ENCODE assay signal across 1 cellular context in the genomic region with DNA sequence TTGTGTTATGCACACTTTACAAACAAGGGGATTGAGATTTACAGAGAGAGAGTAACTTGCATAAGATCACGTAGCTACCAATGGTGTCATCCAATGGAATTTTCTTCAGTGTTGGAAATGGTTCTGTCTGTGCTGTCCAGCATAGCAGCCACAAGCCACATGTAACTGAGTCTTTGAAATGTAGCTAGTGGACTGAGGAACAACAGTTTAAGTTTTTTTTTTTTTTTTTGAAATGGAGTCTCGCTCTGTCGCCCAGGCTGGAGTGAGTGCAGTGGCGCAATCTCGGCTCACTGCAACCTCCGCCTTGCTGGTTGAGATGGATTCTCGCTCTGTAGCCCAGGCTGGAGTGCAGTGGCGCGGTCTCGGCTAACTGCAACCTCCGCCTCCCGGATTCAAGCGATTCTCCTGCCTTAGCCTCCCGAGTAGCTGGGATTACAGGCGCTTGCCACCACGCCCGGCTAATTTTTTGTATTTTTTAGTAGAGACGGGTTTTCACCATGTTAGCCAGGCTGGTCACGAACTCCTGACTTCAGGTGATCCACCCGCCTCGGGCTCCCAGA.
TF ChIP-seq lines count a peak whose summit lies in the region.

No MANE protein-coding gene starts in this region.

TF ChIP-seq in HepG2, 621 proteins besides CTCF, POLR2A, EP300 and RAD21 (continued from another document):
- TF ChIP-seq MED1 (CRISPR knock-in tag; IDR thresholded peaks at IDR 0.05) = peak; percentile 68
- TF ChIP-seq HBP1 (CRISPR knock-in tag; IDR thresholded peaks at IDR 0.05; ENCODE audit: low read depth) = 0 out of 2 replicates have a peak, but pooled peaks have one; percentile 55
- 0 out of 2 replicates have a peak, but pooled peaks have one; percentile 8 for TF ChIP-seq ZMYM4 (CRISPR knock-in tag; IDR thresholded peaks at IDR 0.05)
- TF ChIP-seq, protein P1, sequence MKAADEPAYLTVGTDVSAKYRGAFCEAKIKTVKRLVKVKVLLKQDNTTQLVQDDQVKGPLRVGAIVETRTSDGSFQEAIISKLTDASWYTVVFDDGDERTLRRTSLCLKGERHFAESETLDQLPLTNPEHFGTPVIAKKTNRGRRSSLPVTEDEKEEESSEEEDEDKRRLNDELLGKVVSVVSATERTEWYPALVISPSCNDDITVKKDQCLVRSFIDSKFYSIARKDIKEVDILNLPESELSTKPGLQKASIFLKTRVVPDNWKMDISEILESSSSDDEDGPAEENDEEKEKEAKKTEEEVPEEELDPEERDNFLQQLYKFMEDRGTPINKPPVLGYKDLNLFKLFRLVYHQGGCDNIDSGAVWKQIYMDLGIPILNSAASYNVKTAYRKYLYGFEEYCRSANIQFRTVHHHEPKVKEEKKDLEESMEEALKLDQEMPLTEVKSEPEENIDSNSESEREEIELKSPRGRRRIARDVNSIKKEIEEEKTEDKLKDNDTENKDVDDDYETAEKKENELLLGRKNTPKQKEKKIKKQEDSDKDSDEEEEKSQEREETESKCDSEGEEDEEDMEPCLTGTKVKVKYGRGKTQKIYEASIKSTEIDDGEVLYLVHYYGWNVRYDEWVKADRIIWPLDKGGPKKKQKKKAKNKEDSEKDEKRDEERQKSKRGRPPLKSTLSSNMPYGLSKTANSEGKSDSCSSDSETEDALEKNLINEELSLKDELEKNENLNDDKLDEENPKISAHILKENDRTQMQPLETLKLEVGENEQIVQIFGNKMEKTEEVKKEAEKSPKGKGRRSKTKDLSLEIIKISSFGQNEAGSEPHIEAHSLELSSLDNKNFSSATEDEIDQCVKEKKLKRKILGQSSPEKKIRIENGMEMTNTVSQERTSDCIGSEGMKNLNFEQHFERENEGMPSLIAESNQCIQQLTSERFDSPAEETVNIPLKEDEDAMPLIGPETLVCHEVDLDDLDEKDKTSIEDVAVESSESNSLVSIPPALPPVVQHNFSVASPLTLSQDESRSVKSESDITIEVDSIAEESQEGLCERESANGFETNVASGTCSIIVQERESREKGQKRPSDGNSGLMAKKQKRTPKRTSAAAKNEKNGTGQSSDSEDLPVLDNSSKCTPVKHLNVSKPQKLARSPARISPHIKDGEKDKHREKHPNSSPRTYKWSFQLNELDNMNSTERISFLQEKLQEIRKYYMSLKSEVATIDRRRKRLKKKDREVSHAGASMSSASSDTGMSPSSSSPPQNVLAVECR (CRISPR knock-in tag; IDR thresholded peaks at IDR 0.05; ENCODE audit: borderline replicate concordance) = peak; percentile 70; the same call in 1 of the 2 replicates
- 0 out of 2 replicates have a peak, but pooled peaks have one; percentile 61 for TF ChIP-seq ZNF234 (CRISPR knock-in tag; conservative IDR thresholded peaks at IDR 0.05)
- TF ChIP-seq CCDC6 (CRISPR knock-in tag; IDR thresholded peaks at IDR 0.05) = 0 out of 2 replicates have a peak, but pooled peaks have one; percentile 45
TF ChIP-seq in HepG2: peak in this region for 66; not testable (repeated sequence) for 555.
